21 cellular contexts compared by ENCODE assay signal in genomic region chr16:85333744-85334640, GRCh38.
DNase-seq lines count a peak whose midpoint lies in the region; ATAC-seq and TF ChIP-seq lines count a peak whose summit lies in the region.
"Had no signal": no experiment of that assay in that cellular context is flagged by ENCODE, and none has a peak within 500 bp of the region (broad histone marks: within the 10 kb centered on the region; RNA-seq: fewer than 3 reads in every experiment).

No MANE protein-coding gene starts in this region.

- H3K9me3 ChIP-seq in CD4-positive, CD25-positive, alpha-beta regulatory T cell (ENCODE audit: control insufficient read depth in 2 of 2, low read length in 2 of 2) = no peaks in the 10 kb centered on the region
- H3K9me3 ChIP-seq in OCI-LY7 (ENCODE audit: low read length) (no peaks in the 10 kb centered on the region), neural progenitor cell (ENCODE audit: low read depth) (no peaks in the 10 kb centered on the region)
- H3K9me3 ChIP-seq: HAP-1 had no signal

- peaks cover 5% of the 10 kb centered on the region for H3K27me3 Mint-ChIP-seq in CD4-positive, CD25-positive, alpha-beta regulatory T cell
- H3K27me3 Mint-ChIP-seq in neural progenitor cell (ENCODE audit: insufficient read depth, low read depth) = peaks cover 24% of the 10 kb centered on the region
- H3K27me3 Mint-ChIP-seq in stimulated activated naive B cell treated with anti-CD40 and anti-IgM and Interleukin-4, amounts not matched to agents 10 μg/mL and 1 μg/mL and 100 μg/mL, for 72 hours = peaks cover 39 to 69% of the 10 kb centered on the region in 2 donors

- H3K4me2 ChIP-seq in OCI-LY7 (ENCODE audit: low read length) (no peak overlapping the region), neural progenitor cell (peak overlapping the region; percentile 85)

- H3K36me3 ChIP-seq in CD4-positive, CD25-positive, alpha-beta regulatory T cell (ENCODE audit: control insufficient read depth, insufficient read depth, low read length) = no peaks in the 10 kb centered on the region
- H3K36me3 ChIP-seq in OCI-LY7 (ENCODE audit: insufficient read depth, low read length) (no peaks in the 10 kb centered on the region), neural progenitor cell (no peaks in the 10 kb centered on the region)
- H3K36me3 ChIP-seq: HAP-1 had no signal

- no peak overlapping the region for H3K4me3 ChIP-seq in CD4-positive, CD25-positive, alpha-beta regulatory T cell (ENCODE audit: low read depth, low read length)
- H3K4me3 ChIP-seq in OCI-LY7 (ENCODE audit: low read depth, low read length, poor library complexity, severe bottlenecking) = no peak overlapping the region
- no peak overlapping the region for H3K4me3 ChIP-seq in epithelial cell of proximal tubule (ENCODE audit: low read depth, low read length)
- peak overlapping the region; percentile 47 for H3K4me3 ChIP-seq in neural progenitor cell

- H3K27ac ChIP-seq in CD4-positive, CD25-positive, alpha-beta regulatory T cell (ENCODE audit: insufficient read depth, low read length, poor library complexity, severe bottlenecking) = no peak overlapping the region
- H3K27ac ChIP-seq in OCI-LY7 (ENCODE audit: low read depth, low read length, poor library complexity, severe bottlenecking) (no peak overlapping the region), neural progenitor cell (no peak overlapping the region)
- H3K27ac ChIP-seq: HL-60 had no signal

- CTCF ChIA-PET in OCI-LY7 (lab: Charles Lee; ENCODE audit: unreplicated experiment) = interaction anchor here (0.7 kb wide), 1 partner anchor 36 kb away, joined by 3 read pairs; no protein-coding TSS in a partner anchor

- H3K9ac ChIP-seq in neural progenitor cell = no peak overlapping the region

- H2AFZ ChIP-seq in OCI-LY7 (ENCODE audit: low read length) (peak overlapping the region; percentile 89; the same call in 1 of the 2 replicates), neural progenitor cell (replicated peaks) (no peak overlapping the region)

- H3K79me2 ChIP-seq in OCI-LY7 (ENCODE audit: insufficient read depth, low read depth, low read length) (no peaks in the 10 kb centered on the region), neural progenitor cell (ENCODE audit: low read depth) (no peaks in the 10 kb centered on the region)

- H3K9me3 Mint-ChIP-seq in CD4-positive, CD25-positive, alpha-beta regulatory T cell = peaks cover 0 to 2% (median 0%) of the 10 kb centered on the region in 7 donors
- peaks cover 3% of the 10 kb centered on the region for H3K9me3 Mint-ChIP-seq in neural progenitor cell
- H3K9me3 Mint-ChIP-seq in stimulated activated naive B cell treated with anti-CD40 and anti-IgM and Interleukin-4, amounts not matched to agents 10 μg/mL and 1 μg/mL and 100 μg/mL, for 72 hours = no peaks in the 10 kb centered on the region
- H3K9me3 Mint-ChIP-seq: activated naive CD8-positive, alpha-beta T cell treated with anti-CD3 and anti-CD28 coated beads, Interleukin-2, amount 10 ng/mL, durations not matched to agents 7 days and 5 days; neural crest cell had no signal

- H3K36me3 Mint-ChIP-seq in CD4-positive, CD25-positive, alpha-beta regulatory T cell = no peaks in the 10 kb centered on the region
- peaks cover 4% of the 10 kb centered on the region for H3K36me3 Mint-ChIP-seq in neural progenitor cell
- H3K36me3 Mint-ChIP-seq in stimulated activated naive B cell treated with anti-CD40 and anti-IgM and Interleukin-4, amounts not matched to agents 10 μg/mL and 1 μg/mL and 100 μg/mL, for 72 hours = no peaks in the 10 kb centered on the region
- H3K36me3 Mint-ChIP-seq: activated naive CD8-positive, alpha-beta T cell treated with anti-CD3 and anti-CD28 coated beads, Interleukin-2, amount 10 ng/mL, durations not matched to agents 7 days and 5 days had no signal

- peaks cover 0 to 21% (median 4%) of the 10 kb centered on the region in 4 donors for H3K4me1 Mint-ChIP-seq in CD4-positive, CD25-positive, alpha-beta regulatory T cell
- peaks cover 61% of the 10 kb centered on the region for H3K4me1 Mint-ChIP-seq in neural progenitor cell
- peaks cover 17 to 26% of the 10 kb centered on the region in 2 donors for H3K4me1 Mint-ChIP-seq in stimulated activated naive B cell treated with anti-CD40 and anti-IgM and Interleukin-4, amounts not matched to agents 10 μg/mL and 1 μg/mL and 100 μg/mL, for 72 hours

- no peak for TF ChIP-seq CTCF in OCI-LY7 (conservative IDR thresholded peaks at IDR 0.05; ENCODE audit: low read length)
- TF ChIP-seq CTCF in epithelial cell of proximal tubule (conservative IDR thresholded peaks at IDR 0.05; ENCODE audit: low read depth, low read length) = peak; percentile 6
- no peak for TF ChIP-seq CTCF in neural progenitor cell (IDR thresholded peaks at IDR 0.05)

- POLR2A ChIA-PET in OCI-LY7 (lab: Charles Lee) = no interaction called here

- H3K9me2 ChIP-seq in OCI-LY7 (ENCODE audit: insufficient read depth, low read length) = no peaks in the 10 kb centered on the region

- no peaks in the 10 kb centered on the region for H3K27me3 ChIP-seq in CD4-positive, CD25-positive, alpha-beta regulatory T cell (ENCODE audit: control insufficient read depth, insufficient read depth, low read length)
- H3K27me3 ChIP-seq in neural progenitor cell = peaks cover 33% of the 10 kb centered on the region

- peaks cover 54% of the 10 kb centered on the region for H3F3A ChIP-seq in neural progenitor cell (ENCODE audit: low read depth)

- no peak for DNase-seq in CD4-positive, CD25-positive, alpha-beta regulatory T cell
- DNase-seq in OCI-LY7 (ENCODE audit: low spot score) (no peak), epithelial cell of proximal tubule (ENCODE audit: low read depth) (no peak), neural progenitor cell (ENCODE audit: low spot score) (no peak)
- no peak for DNase-seq in stimulated activated CD4-positive, alpha-beta T cell treated with anti-CD3 and anti-CD28 coated beads, Interleukin-2, amount 100 ng/mL, for 24 hours
- DNase-seq in stimulated activated naive B cell treated with anti-CD40 and anti-IgM and Interleukin-4, amounts not matched to agents 10 μg/mL and 1 μg/mL and 100 μg/mL, for 72 hours = no peak
- DNase-seq in activated CD8-positive, alpha-beta memory T cell treated with anti-CD3 and anti-CD28 coated beads, Interleukin-2, amount 50 U/mL, for 48 hours = no peak
- DNase-seq: activated CD4-positive, alpha-beta T cell treated with anti-CD3 and anti-CD28 coated beads for 4 hours; activated T-cell treated with anti-CD3 and anti-CD28 coated beads for 4 hours; caudate nucleus; DMS53; left cardiac atrium; NCI-H187 treated with DMSO at 0.1 percent for 48 hours; NCI-H82; Right ventricle myocardium superior; stimulated activated naive CD4-positive, alpha-beta T cell treated with Interleukin-2 at 50 U/mL for 16 hours had no signal

- H4K20me1 ChIP-seq in OCI-LY7 (ENCODE audit: insufficient read depth, low read length) (no peaks in the 10 kb centered on the region), neural progenitor cell (ENCODE audit: low read depth) (peaks cover 26% of the 10 kb centered on the region)

- peak overlapping the region in 2 of 4 donors; percentile 84 to 88 for H3K4me3 Mint-ChIP-seq in CD4-positive, CD25-positive, alpha-beta regulatory T cell
- H3K4me3 Mint-ChIP-seq in neural progenitor cell = peak overlapping the region; percentile 81
- H3K4me3 Mint-ChIP-seq in stimulated activated naive B cell treated with anti-CD40 and anti-IgM and Interleukin-4, amounts not matched to agents 10 μg/mL and 1 μg/mL and 100 μg/mL, for 72 hours = no peak overlapping the region

- peaks cover 15% of the 10 kb centered on the region for H3K4me1 ChIP-seq in CD4-positive, CD25-positive, alpha-beta regulatory T cell (ENCODE audit: control insufficient read depth, insufficient read depth, low read length, poor library complexity, severe bottlenecking)
- H3K4me1 ChIP-seq in OCI-LY7 (ENCODE audit: insufficient read depth, low read length, poor library complexity, severe bottlenecking) = peaks cover 25% of the 10 kb centered on the region
- peaks cover 52% of the 10 kb centered on the region for H3K4me1 ChIP-seq in neural progenitor cell

- BruUV-seq in OCI-LY7 (replicated peaks; lab: Mats Ljungman, UMichigan) = no TSS peak

- peak overlapping the region in 2 of 3 donors; percentile 84 to 86 for H3K27ac Mint-ChIP-seq in CD4-positive, CD25-positive, alpha-beta regulatory T cell
- H3K27ac Mint-ChIP-seq in neural progenitor cell = no peak overlapping the region
- H3K27ac Mint-ChIP-seq in stimulated activated naive B cell treated with anti-CD40 and anti-IgM and Interleukin-4, amounts not matched to agents 10 μg/mL and 1 μg/mL and 100 μg/mL, for 72 hours = no peak overlapping the region

- intact Hi-C loops in OCI-LY7 (cut with micrococcal nuclease; ENCODE audit: unreplicated experiment) = no loop called here

- ATAC-seq in CD4-positive, CD25-positive, alpha-beta regulatory T cell (ENCODE audit: low read depth in 2 of 2) = no peak
- ATAC-seq in stimulated activated naive B cell treated with anti-CD40 and anti-IgM and Interleukin-4, amounts not matched to agents 10 μg/mL and 1 μg/mL and 100 μg/mL, for 72 hours (replicated peaks) = no peak
- no peak for ATAC-seq in GM21515 (IDR thresholded peaks at IDR 0.05; ENCODE audit: unreplicated experiment)

Comparison
In these comparisons a context has a peak if more than half of its experiments do, and no peak if none do; other contexts are left out.
1. H3K27ac Mint-ChIP-seq: peak in CD4-positive, CD25-positive, alpha-beta regulatory T cell (2 of 3); none in neural progenitor cell (single experiment) and stimulated activated naive B cell treated with anti-CD40 and anti-IgM and Interleukin-4, amounts not matched to agents 10 μg/mL and 1 μg/mL and 100 μg/mL, for 72 hours (single experiment).